ENCODE assay signal across 8 cellular contexts in the genomic region with DNA sequence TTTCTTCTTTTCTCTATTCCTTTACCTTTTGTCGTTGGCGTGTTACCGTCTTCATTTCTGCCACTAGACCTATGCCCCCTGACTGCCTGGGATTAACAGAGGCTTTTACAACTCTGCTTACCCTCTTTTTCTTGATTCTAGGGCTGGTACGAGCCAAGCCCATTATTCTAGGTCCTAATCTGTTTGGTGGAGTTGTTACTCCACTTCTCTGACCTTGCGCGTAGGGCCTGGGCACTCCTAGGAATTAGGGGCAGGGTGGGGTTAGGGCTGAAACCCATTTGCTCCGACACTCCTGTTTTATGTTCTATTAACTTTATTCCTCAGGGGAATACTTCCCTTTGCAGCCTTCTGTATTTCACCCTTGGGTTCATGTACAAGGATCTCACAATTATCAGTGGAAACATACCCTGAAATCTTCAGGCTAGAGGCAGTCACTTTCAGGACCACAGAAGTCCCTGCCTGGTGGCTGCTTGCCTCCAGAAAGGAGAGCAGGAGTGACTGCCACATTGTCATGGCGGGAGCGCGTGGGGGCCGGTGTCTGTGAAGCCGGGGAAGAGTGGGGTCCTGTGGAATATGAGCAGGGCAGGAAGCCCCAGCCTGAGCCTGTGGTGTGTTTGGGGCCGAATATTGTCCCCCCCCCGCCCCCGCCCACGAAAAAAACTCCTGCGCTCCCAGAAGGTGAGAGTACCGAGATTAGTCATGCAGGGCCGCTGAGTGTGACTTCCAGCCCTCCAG. TPM values are rescaled to one million over a fixed set of nuclear protein-coding genes. Genes with fewer than 3 reads are reported as not detected.
DNase-seq lines count a peak whose midpoint lies in the region; ATAC-seq, FAIRE-seq and TF ChIP-seq lines count a peak whose summit lies in the region.

No MANE protein-coding gene starts in this region.

- H3K27me3 Mint-ChIP-seq in CD4-positive, CD25-positive, alpha-beta regulatory T cell, result peaks cover 46% of the 10 kb centered on the region

- H3K27me3 ChIP-seq in CD4-positive, CD25-positive, alpha-beta regulatory T cell (ENCODE audit: control insufficient read depth, insufficient read depth, low read length), result peaks cover 24% of the 10 kb centered on the region
- H3K27me3 ChIP-seq in bronchial epithelial cell (ENCODE audit: control insufficient read depth, insufficient read depth, low read length), result no peaks in the 10 kb centered on the region

- no peaks in the 10 kb centered on the region for H3K36me3 Mint-ChIP-seq in CD4-positive, CD25-positive, alpha-beta regulatory T cell

- H3K36me3 ChIP-seq in CD4-positive, CD25-positive, alpha-beta regulatory T cell (ENCODE audit: control insufficient read depth, insufficient read depth, low read length), result no peaks in the 10 kb centered on the region
- H3K36me3 ChIP-seq in bronchial epithelial cell (ENCODE audit: control insufficient read depth, insufficient read depth, low read length) (no peaks in the 10 kb centered on the region), mesodermal cell (ENCODE audit: control insufficient read depth, insufficient read depth, low read length) (no peaks in the 10 kb centered on the region)

- H3K4me1 ChIP-seq in CD4-positive, CD25-positive, alpha-beta regulatory T cell (ENCODE audit: control insufficient read depth, insufficient read depth, low read length, poor library complexity, severe bottlenecking), result peaks cover 10% of the 10 kb centered on the region
- H3K4me1 ChIP-seq in mesodermal cell (ENCODE audit: control insufficient read depth, insufficient read depth, low read length, poor library complexity, severe bottlenecking), result peaks cover 4% of the 10 kb centered on the region

- WGBS in mesodermal cell (ENCODE audit: insufficient coverage in 2 of 2), 2 experiments, result 55 to 83% methylated on average over 7 of the region's 19 CpGs

- FAIRE-seq in bronchial epithelial cell (lab: Jason Lieb, UNC), result no peak

- no peak for DNase-seq in CD4-positive, CD25-positive, alpha-beta regulatory T cell
- DNase-seq in bronchial epithelial cell (ENCODE audit: low read depth) (no peak), DMS 273 (lab: John Stamatoyannopoulos, UW; ENCODE audit: unreplicated experiment) (no peak), NCI-H524 (lab: John Stamatoyannopoulos, UW) (no peak), DMS79 treated with DMSO at 0.1 percent for 48 hours (lab: John Stamatoyannopoulos, UW) (no peak), activated gamma-delta T cell treated with Interleukin-2 at 50 U/mL for 16 hours (no peak)

- H3K4me3 Mint-ChIP-seq in CD4-positive, CD25-positive, alpha-beta regulatory T cell, result peak overlapping the region; percentile 76 to 87 (median 85)

- H3K27ac Mint-ChIP-seq in CD4-positive, CD25-positive, alpha-beta regulatory T cell, result peak overlapping the region in 2 of 3 donors; percentile 73 to 82

- no peak for ATAC-seq in CD4-positive, CD25-positive, alpha-beta regulatory T cell (ENCODE audit: low read depth in 2 of 2)
- peak; percentile 3 for ATAC-seq in HG02938 (IDR thresholded peaks at IDR 0.05; ENCODE audit: unreplicated experiment)

- H3K4me1 Mint-ChIP-seq in CD4-positive, CD25-positive, alpha-beta regulatory T cell, result peaks cover 0 to 16% (median 3%) of the 10 kb centered on the region in 4 donors

- no peaks in the 10 kb centered on the region for H3K9me3 ChIP-seq in CD4-positive, CD25-positive, alpha-beta regulatory T cell (ENCODE audit: control insufficient read depth in 2 of 2, low read length in 2 of 2)
- no peaks in the 10 kb centered on the region for H3K9me3 ChIP-seq in mesodermal cell (ENCODE audit: control insufficient read depth, low read length)

- no peak overlapping the region for H3K27ac ChIP-seq in CD4-positive, CD25-positive, alpha-beta regulatory T cell (ENCODE audit: insufficient read depth, low read length, poor library complexity, severe bottlenecking)
- no peak overlapping the region for H3K27ac ChIP-seq in mesodermal cell (ENCODE audit: low read depth, low read length, severe bottlenecking)

- H3K9me3 Mint-ChIP-seq in CD4-positive, CD25-positive, alpha-beta regulatory T cell, result peaks cover 0 to 3% (median 0%) of the 10 kb centered on the region in 7 donors

- TF ChIP-seq CTCF in bronchial epithelial cell (IDR thresholded peaks at IDR 0.05; ENCODE audit: insufficient read depth, low read length, severe bottlenecking), result no peak

- no peak overlapping the region for H3K4me3 ChIP-seq in CD4-positive, CD25-positive, alpha-beta regulatory T cell (ENCODE audit: low read depth, low read length)
- H3K4me3 ChIP-seq in bronchial epithelial cell (ENCODE audit: low read depth, low read length) (peak overlapping the region; percentile 72), mesodermal cell (ENCODE audit: extremely low read depth, insufficient read depth, low read length, poor library complexity, severe bottlenecking) (peak overlapping the region; percentile 43)

RNA-seq across cellular contexts. Expression of gene SLC37A2, which starts 0.7 kb away (rescaled TPM):
- not detected for total RNA-seq in CD4-positive, CD25-positive, alpha-beta regulatory T cell
- under 1 TPM in 3 of 4 donors, not detected in 1; 0.17 to 0.41 (median 0.24) TPM for polyA plus RNA-seq in CD4-positive, CD25-positive, alpha-beta regulatory T cell
- 25.5 and 30.1 TPM in 2 replicates for total RNA-seq in bronchial epithelial cell
- polyA plus RNA-seq in mesodermal cell (2013, experiment 1 of 2), result 0.44 TPM
- 0.20 TPM for polyA plus RNA-seq in mesodermal cell (2013, experiment 2 of 2)

RNA-seq across cellular contexts. Expression of gene TMEM218, which starts 49.1 kb away (rescaled TPM):
- total RNA-seq in CD4-positive, CD25-positive, alpha-beta regulatory T cell, result 9.7 TPM
- polyA plus RNA-seq in CD4-positive, CD25-positive, alpha-beta regulatory T cell, result 10 to 100 TPM; 34.4 to 42.8 (median 41.2) TPM
- 28.4 and 29.3 TPM in 2 replicates for total RNA-seq in bronchial epithelial cell
- polyA plus RNA-seq in mesodermal cell (2013, experiment 1 of 2), result 24.4 TPM
- 19.8 TPM for polyA plus RNA-seq in mesodermal cell (2013, experiment 2 of 2)

Comparison
In these comparisons a context has a peak if more than half of its experiments do, and no peak if none do; other contexts are left out.
1. RNA of gene SLC37A2, which starts 0.7 kb away (total RNA-seq): 25.5 to 30.1 TPM in bronchial epithelial cell; not detected in CD4-positive, CD25-positive, alpha-beta regulatory T cell (single experiment); every median in the first group is over 10 times any median in the second.